In the genomic region with DNA sequence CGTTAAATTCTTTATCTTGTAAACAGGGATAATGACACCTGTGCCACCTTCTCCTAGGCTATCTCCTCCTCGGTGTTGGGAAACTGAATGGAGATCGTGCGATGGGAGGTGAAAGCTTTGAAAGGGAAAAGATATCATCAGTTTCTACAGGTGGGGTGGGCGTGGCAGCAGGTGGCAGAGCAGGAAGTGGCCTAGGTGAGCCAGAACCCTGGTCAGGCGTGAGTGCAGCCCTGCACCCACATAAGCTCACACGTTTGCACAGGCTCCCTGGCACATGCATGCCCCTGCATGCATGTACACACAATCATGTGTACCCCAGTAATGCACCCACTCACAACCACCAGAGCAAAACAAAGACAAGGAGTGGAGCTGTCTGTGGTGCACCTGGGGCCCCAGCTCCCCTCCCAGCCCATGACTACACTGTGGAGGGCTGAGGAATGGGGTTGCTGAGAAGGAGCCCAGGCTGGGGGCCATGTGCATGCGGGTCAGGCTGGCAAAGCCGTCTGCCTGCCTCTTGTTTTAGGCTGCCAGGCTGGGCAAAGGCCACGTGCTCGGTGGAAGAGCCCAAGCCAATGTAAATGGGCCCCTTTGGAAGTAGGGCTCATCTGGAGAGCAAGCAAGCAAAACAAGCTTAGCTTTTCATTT, we compare ENCODE assay signal across 1 cellular context.
TF ChIP-seq lines count a peak whose summit lies in the region.

No MANE protein-coding gene starts in this region.

TF ChIP-seq in GM23338, 12 proteins besides CTCF, POLR2A, EP300 and RAD21:
- TF ChIP-seq EZH2 (IDR thresholded peaks at IDR 0.05; ENCODE audit: low read depth, unreplicated experiment) (no peak), JUNB (IDR thresholded peaks at IDR 0.05; ENCODE audit: unreplicated experiment) (peak; percentile 76)
- TF ChIP-seq, protein P1, sequence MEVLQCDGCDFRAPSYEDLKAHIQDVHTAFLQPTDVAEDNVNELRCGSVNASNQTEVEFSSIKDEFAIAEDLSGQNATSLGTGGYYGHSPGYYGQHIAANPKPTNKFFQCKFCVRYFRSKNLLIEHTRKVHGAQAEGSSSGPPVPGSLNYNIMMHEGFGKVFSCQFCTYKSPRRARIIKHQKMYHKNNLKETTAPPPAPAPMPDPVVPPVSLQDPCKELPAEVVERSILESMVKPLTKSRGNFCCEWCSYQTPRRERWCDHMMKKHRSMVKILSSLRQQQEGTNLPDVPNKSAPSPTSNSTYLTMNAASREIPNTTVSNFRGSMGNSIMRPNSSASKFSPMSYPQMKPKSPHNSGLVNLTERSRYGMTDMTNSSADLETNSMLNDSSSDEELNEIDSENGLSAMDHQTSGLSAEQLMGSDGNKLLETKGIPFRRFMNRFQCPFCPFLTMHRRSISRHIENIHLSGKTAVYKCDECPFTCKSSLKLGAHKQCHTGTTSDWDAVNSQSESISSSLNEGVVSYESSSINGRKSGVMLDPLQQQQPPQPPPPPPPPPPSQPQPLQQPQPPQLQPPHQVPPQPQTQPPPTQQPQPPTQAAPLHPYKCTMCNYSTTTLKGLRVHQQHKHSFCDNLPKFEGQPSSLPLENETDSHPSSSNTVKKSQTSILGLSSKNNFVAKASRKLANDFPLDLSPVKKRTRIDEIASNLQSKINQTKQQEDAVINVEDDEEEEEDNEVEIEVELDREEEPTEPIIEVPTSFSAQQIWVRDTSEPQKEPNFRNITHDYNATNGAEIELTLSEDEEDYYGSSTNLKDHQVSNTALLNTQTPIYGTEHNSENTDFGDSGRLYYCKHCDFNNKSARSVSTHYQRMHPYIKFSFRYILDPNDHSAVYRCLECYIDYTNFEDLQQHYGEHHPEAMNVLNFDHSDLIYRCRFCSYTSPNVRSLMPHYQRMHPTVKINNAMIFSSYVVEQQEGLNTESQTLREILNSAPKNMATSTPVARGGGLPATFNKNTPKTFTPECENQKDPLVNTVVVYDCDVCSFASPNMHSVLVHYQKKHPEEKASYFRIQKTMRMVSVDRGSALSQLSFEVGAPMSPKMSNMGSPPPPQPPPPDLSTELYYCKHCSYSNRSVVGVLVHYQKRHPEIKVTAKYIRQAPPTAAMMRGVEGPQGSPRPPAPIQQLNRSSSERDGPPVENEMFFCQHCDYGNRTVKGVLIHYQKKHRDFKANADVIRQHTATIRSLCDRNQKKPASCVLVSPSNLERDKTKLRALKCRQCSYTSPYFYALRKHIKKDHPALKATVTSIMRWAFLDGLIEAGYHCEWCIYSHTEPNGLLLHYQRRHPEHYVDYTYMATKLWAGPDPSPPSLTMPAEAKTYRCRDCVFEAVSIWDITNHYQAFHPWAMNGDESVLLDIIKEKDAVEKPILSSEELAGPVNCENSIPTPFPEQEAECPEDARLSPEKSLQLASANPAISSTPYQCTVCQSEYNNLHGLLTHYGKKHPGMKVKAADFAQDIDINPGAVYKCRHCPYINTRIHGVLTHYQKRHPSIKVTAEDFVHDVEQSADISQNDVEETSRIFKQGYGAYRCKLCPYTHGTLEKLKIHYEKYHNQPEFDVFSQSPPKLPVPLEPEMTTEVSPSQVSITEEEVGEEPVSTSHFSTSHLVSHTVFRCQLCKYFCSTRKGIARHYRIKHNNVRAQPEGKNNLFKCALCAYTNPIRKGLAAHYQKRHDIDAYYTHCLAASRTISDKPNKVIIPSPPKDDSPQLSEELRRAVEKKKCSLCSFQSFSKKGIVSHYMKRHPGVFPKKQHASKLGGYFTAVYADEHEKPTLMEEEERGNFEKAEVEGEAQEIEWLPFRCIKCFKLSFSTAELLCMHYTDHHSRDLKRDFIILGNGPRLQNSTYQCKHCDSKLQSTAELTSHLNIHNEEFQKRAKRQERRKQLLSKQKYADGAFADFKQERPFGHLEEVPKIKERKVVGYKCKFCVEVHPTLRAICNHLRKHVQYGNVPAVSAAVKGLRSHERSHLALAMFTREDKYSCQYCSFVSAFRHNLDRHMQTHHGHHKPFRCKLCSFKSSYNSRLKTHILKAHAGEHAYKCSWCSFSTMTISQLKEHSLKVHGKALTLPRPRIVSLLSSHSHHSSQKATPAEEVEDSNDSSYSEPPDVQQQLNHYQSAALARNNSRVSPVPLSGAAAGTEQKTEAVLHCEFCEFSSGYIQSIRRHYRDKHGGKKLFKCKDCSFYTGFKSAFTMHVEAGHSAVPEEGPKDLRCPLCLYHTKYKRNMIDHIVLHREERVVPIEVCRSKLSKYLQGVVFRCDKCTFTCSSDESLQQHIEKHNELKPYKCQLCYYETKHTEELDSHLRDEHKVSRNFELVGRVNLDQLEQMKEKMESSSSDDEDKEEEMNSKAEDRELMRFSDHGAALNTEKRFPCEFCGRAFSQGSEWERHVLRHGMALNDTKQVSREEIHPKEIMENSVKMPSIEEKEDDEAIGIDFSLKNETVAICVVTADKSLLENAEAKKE (CRISPR knock-in tag; IDR thresholded peaks at IDR 0.05): no peak
